In the genomic region with DNA sequence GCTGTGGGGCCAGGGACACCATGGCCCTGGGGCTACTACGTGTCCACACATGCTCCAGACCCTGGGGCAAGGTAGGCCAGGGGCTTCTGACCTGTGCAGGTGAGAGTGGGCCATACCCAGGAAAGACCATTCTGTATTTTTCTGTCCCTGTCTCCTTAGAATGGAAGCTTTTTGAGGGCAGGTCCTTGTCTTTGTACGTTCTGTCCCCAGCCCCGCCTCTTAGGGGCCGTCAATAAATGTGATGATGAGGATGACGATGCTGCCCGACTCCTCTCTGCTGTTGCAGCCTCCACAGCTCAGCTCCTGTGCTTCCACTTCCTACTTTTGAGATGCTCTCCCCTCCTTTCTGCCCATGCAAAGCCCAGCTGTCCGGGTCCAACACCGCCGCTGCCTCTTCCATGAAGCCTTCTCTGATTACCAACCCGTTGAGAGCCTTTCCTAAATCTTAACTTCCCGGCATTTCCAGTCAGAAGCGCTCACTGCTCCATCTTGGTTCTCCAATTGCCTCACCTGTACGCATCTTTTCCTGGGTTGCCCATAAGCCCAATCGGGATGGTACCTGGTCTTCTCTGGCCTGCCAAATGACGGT, we compare ENCODE assay signal across 29 cellular contexts. TPM values are rescaled to one million over a fixed set of nuclear protein-coding genes. Genes with fewer than 3 reads are reported as not detected.
"Had no signal": no experiment of that assay in that cellular context is flagged by ENCODE, and none has a peak within 500 bp of the region (broad histone marks: within the 10 kb centered on the region; RNA-seq: fewer than 3 reads in every experiment).

No MANE protein-coding gene starts in this region.

- H3K36me3 ChIP-seq: brain microvascular endothelial cell, esophagus muscularis mucosa, left lung, ovary, right atrium auricular region, spleen, thoracic aorta, upper lobe of left lung had no signal

- H3K27ac ChIP-seq: brain microvascular endothelial cell, esophagus muscularis mucosa, left lung, ovary, psoas muscle, right atrium auricular region, spleen, thoracic aorta, upper lobe of left lung, VCaP had no signal

- H3K9me3 ChIP-seq: esophagus muscularis mucosa, left lung, ovary, psoas muscle, right atrium auricular region, spleen, thoracic aorta, upper lobe of left lung had no signal

- DNase-seq: activated CD4-positive, alpha-beta memory T cell treated with anti-CD3 and anti-CD28 coated beads, Interleukin-2, amount 10 ng/mL, durations not matched to agents 7 days and 5 days; activated CD4-positive, alpha-beta T cell treated with anti-CD3 and anti-CD28 coated beads, Interleukin-2, amount 10 ng/mL, durations not matched to agents 24 days and 14 days; activated gamma-delta T cell; activated naive CD4-positive, alpha-beta T cell treated with anti-CD3 and anti-CD28 coated beads, Interleukin-2, amount 50 U/mL, for 16 hours; activated naive CD8-positive, alpha-beta T cell treated with anti-CD3 and anti-CD28 coated beads, Interleukin-2, amount 50 U/mL, for 24 hours; anterior cingulate cortex; brain microvascular endothelial cell; caudate nucleus; effector memory CD4-positive, alpha-beta T cell; hippocampal formation; kidney glomerular epithelial cell; left lung; naive thymus-derived CD4-positive, alpha-beta T cell; ovary; spleen; stimulated activated CD4-positive, alpha-beta T cell treated with anti-CD3 and anti-CD28 coated beads, Interleukin-4, amount 100 ng/mL, for 1 hour; stimulated activated naive CD4-positive, alpha-beta T cell treated with Interleukin-2 at 50 U/mL for 16 hours; SW 1271; T-helper 17 cell; upper lobe of left lung had no signal

- H3K27ac Mint-ChIP-seq: activated CD4-positive, alpha-beta memory T cell treated with anti-CD3 and anti-CD28 coated beads, Interleukin-2, amount 10 ng/mL, durations not matched to agents 7 days and 5 days; activated CD4-positive, alpha-beta T cell treated with anti-CD3 and anti-CD28 coated beads, Interleukin-2, amount 10 ng/mL, durations not matched to agents 24 days and 14 days; activated naive CD8-positive, alpha-beta T cell treated with anti-CD3 and anti-CD28 coated beads, Interleukin-2, amount 50 U/mL, for 24 hours; activated T-helper 1 cell treated with anti-CD3 and anti-CD28 coated beads, Interleukin-12 subunit alpha, Interleukin-12 subunit beta, Interleukin-2, Interleukin-4 antibody, amounts not matched to agents 30 ng/mL and 10 ng/mL and 1 ng/mL, durations not matched to agents 14 hours and 24 hours and 36 hours; naive thymus-derived CD4-positive, alpha-beta T cell; T-helper 17 cell had no signal

- H3K4me3 ChIP-seq: esophagus muscularis mucosa, left lung, ovary, psoas muscle, right atrium auricular region, spleen, thoracic aorta, upper lobe of left lung had no signal

- H3K9me3 Mint-ChIP-seq: activated CD4-positive, alpha-beta memory T cell treated with anti-CD3 and anti-CD28 coated beads, Interleukin-2, amount 10 ng/mL, durations not matched to agents 7 days and 5 days; activated CD4-positive, alpha-beta T cell treated with anti-CD3 and anti-CD28 coated beads, Interleukin-2, amount 10 ng/mL, durations not matched to agents 24 days and 14 days; activated naive CD8-positive, alpha-beta T cell treated with anti-CD3 and anti-CD28 coated beads, Interleukin-2, amount 50 U/mL, for 24 hours; activated T-helper 1 cell treated with anti-CD3 and anti-CD28 coated beads, Interleukin-12 subunit alpha, Interleukin-12 subunit beta, Interleukin-2, Interleukin-4 antibody, amounts not matched to agents 30 ng/mL and 10 ng/mL and 1 ng/mL, durations not matched to agents 14 hours and 24 hours and 36 hours had no signal

- H3K36me3 Mint-ChIP-seq: naive thymus-derived CD4-positive, alpha-beta T cell had no signal

- H3K4me1 ChIP-seq: psoas muscle had no signal

- H3K4me3 Mint-ChIP-seq: activated CD4-positive, alpha-beta memory T cell treated with anti-CD3 and anti-CD28 coated beads, Interleukin-2, amount 10 ng/mL, durations not matched to agents 7 days and 5 days; activated CD4-positive, alpha-beta T cell treated with anti-CD3 and anti-CD28 coated beads, Interleukin-2, amount 10 ng/mL, durations not matched to agents 24 days and 14 days; activated naive CD8-positive, alpha-beta T cell treated with anti-CD3 and anti-CD28 coated beads, Interleukin-2, amount 50 U/mL, for 24 hours; activated T-helper 1 cell treated with anti-CD3 and anti-CD28 coated beads, Interleukin-12 subunit alpha, Interleukin-12 subunit beta, Interleukin-2, Interleukin-4 antibody, amounts not matched to agents 30 ng/mL and 10 ng/mL and 1 ng/mL, durations not matched to agents 14 hours and 24 hours and 36 hours; naive thymus-derived CD4-positive, alpha-beta T cell; T-helper 17 cell had no signal

RNA-seq across cellular contexts. Expression of gene VPS37D, which starts 4.3 kb away (rescaled TPM):
- polyA plus RNA-seq: naive thymus-derived CD4-positive, alpha-beta T cell had no signal

RNA-seq across cellular contexts. Expression of gene MLXIPL, which starts 47.6 kb away (rescaled TPM):
- total RNA-seq: activated CD4-positive, alpha-beta memory T cell treated with anti-CD3 and anti-CD28 coated beads, Interleukin-2, amount 10 ng/mL, durations not matched to agents 7 days and 5 days; activated CD4-positive, alpha-beta T cell treated with anti-CD3 and anti-CD28 coated beads, Interleukin-2, amount 10 ng/mL, durations not matched to agents 24 days and 14 days; activated T-helper 1 cell treated with anti-CD3 and anti-CD28 coated beads, Interleukin-12 subunit alpha, Interleukin-12 subunit beta, Interleukin-2, Interleukin-4 antibody, amounts not matched to agents 30 ng/mL and 10 ng/mL and 1 ng/mL, durations not matched to agents 14 hours and 24 hours and 36 hours; dermis microvascular lymphatic vessel endothelial cell; frontal cortex; lung microvascular endothelial cell; naive thymus-derived CD4-positive, alpha-beta T cell; T-helper 17 cell had no signal
- polyA plus RNA-seq: naive thymus-derived CD4-positive, alpha-beta T cell had no signal
